ENCODE assay signal across 10 cellular contexts in genomic region chr12:1776139-1776975, GRCh38. TPM values are rescaled to one million over a fixed set of nuclear protein-coding genes. Genes with fewer than 3 reads are reported as not detected.
DNase-seq lines count a peak whose midpoint lies in the region; ATAC-seq, FAIRE-seq and TF ChIP-seq lines count a peak whose summit lies in the region.
"Had no signal": no experiment of that assay in that cellular context is flagged by ENCODE, and none has a peak within 500 bp of the region (broad histone marks: within the 10 kb centered on the region; RNA-seq: fewer than 3 reads in every experiment).

No MANE protein-coding gene starts in this region.

- no peak overlapping the region for H3K14ac ChIP-seq in H1 (ENCODE audit: insufficient read length)
- H3K14ac ChIP-seq in trophoblast cell (ENCODE audit: low read length), result no peak overlapping the region

- H3K23ac ChIP-seq in H1 (ENCODE audit: insufficient read length), result no peak overlapping the region
- H3K23ac ChIP-seq in trophoblast cell (ENCODE audit: low read length), result no peak overlapping the region

- H3K4me1 ChIP-seq in H1 (replicated peaks in 1 of 4; ENCODE audit: control insufficient read depth in 3 of 4, insufficient read depth in 4 of 4, low read length in 3 of 4), result peaks cover 0 to 5% (median 3%) of the 10 kb centered on the region in 4 experiments; a peak in 2 of 7 replicates
- H3K4me1 ChIP-seq in trophoblast cell (ENCODE audit: control insufficient read depth in 1 of 2, insufficient read depth in 2 of 2, low read length in 2 of 2), result peaks cover 3 to 13% of the 10 kb centered on the region in 2 experiments

- H4K5ac ChIP-seq in H1 (ENCODE audit: insufficient read length, low read depth, low read length), result no peak overlapping the region

- H3K79me1 ChIP-seq in H1 (ENCODE audit: low read depth, low read length), result peaks cover 2% of the 10 kb centered on the region; the same call in 1 of the 2 replicates
- peaks cover 5% of the 10 kb centered on the region for H3K79me1 ChIP-seq in trophoblast cell (ENCODE audit: low read length)

- H2BK15ac ChIP-seq in H1 (ENCODE audit: low read length), result no peak overlapping the region

- H4K12ac ChIP-seq in trophoblast cell (ENCODE audit: low read depth, low read length), result no peak overlapping the region

- H2BK12ac ChIP-seq in H1 (ENCODE audit: low read depth, low read length) (no peak overlapping the region), trophoblast cell (ENCODE audit: low read length) (peak overlapping the region; percentile 82)

- ATAC-seq in HG03571 (IDR thresholded peaks at IDR 0.05; ENCODE audit: unreplicated experiment), result no peak
- no peak for ATAC-seq in HG02763 (IDR thresholded peaks at IDR 0.05; ENCODE audit: unreplicated experiment)
- no peak for ATAC-seq in GM19455 (IDR thresholded peaks at IDR 0.05; ENCODE audit: unreplicated experiment)

- H3K27me3 ChIP-seq in H1 (replicated peaks in 1 of 4; ENCODE audit: control insufficient read depth in 3 of 4, extremely low read depth in 1 of 4, insufficient read depth in 3 of 4, low read length in 3 of 4) (no peaks in the 10 kb centered on the region), trophoblast cell (ENCODE audit: insufficient read depth, low read length) (no peaks in the 10 kb centered on the region)

- H4K8ac ChIP-seq in H1 (ENCODE audit: extremely low read depth, insufficient read depth, low read length), result no peak overlapping the region
- H4K8ac ChIP-seq in trophoblast cell (ENCODE audit: low read depth, low read length), result peak overlapping the region; percentile 47

- no peak overlapping the region for H4K91ac ChIP-seq in H1 (replicated peaks; ENCODE audit: insufficient read length, low read length)
- H4K91ac ChIP-seq in trophoblast cell (ENCODE audit: low read depth, low read length), result peak overlapping the region; percentile 80

- H2AFZ ChIP-seq in H1 (ENCODE audit: low read length) (no peak overlapping the region), trophoblast cell (ENCODE audit: insufficient read depth, low read length, poor library complexity) (no peak overlapping the region)

- peak; percentile 19 for FAIRE-seq in H1 (lab: Jason Lieb, UNC)
- FAIRE-seq: GM18507 had no signal

- H2BK20ac ChIP-seq in H1 (ENCODE audit: low read length), result no peak overlapping the region

- H3K9ac ChIP-seq in H1 (replicated peaks in 1 of 4; ENCODE audit: extremely low read depth in 1 of 4, low read depth in 3 of 4, low read length in 3 of 4), result no peak overlapping the region
- H3K9ac ChIP-seq in trophoblast cell (ENCODE audit: low read length), result no peak overlapping the region

- H3K4me3 ChIP-seq in H1 (ENCODE audit: extremely low read depth in 1 of 4, insufficient read depth in 2 of 4, low read depth in 3 of 4, low read length in 4 of 4) (no peak overlapping the region), trophoblast cell (ENCODE audit: low read depth, low read length) (no peak overlapping the region)
- H3K4me3 ChIP-seq: lung had no signal

- peaks cover 0 to 7% (median 5%) of the 10 kb centered on the region in 4 experiments; a peak in 5 of 8 replicates for H3K36me3 ChIP-seq in H1 (ENCODE audit: control insufficient read depth in 2 of 4, insufficient read depth in 4 of 4, low read length in 3 of 4)
- no peaks in the 10 kb centered on the region for H3K36me3 ChIP-seq in trophoblast cell (ENCODE audit: control insufficient read depth in 1 of 2, insufficient read depth in 2 of 2, low read length in 2 of 2)

- 83% methylated on average over 5 of the region's 5 CpGs; no CpG with 5 or more reads in 1 of the 2 experiments for WGBS in H1 (ENCODE audit: extremely low coverage in 1 of 2, insufficient coverage in 1 of 2, insufficient read length in 1 of 2, insufficient replicate concordance in 2 of 2, low coverage in 1 of 2, low lambda C conversion rate in 2 of 2, missing lambda C conversion rate in 1 of 2), 2 experiments
- no CpG with 5 or more reads among the region's 5 CpGs for WGBS in trophoblast cell (ENCODE audit: extremely low coverage, insufficient coverage, insufficient read length)

- TF ChIP-seq EP300 in H1 (IDR thresholded peaks at IDR 0.05; ENCODE audit: borderline replicate concordance in 1 of 2, low read depth in 2 of 2, low read length in 2 of 2), result no peak

- no peak overlapping the region for H3K56ac ChIP-seq in H1 (replicated peaks; ENCODE audit: insufficient read length, low read depth, low read length)

- H3K4me2 ChIP-seq in H1 (ENCODE audit: insufficient read depth in 1 of 2, low read depth in 2 of 2, low read length in 2 of 2), result no peak overlapping the region
- peak overlapping the region; percentile 6 for H3K4me2 ChIP-seq in trophoblast cell (ENCODE audit: low read length)

- H3K9me3 ChIP-seq in H1 (ENCODE audit: insufficient read depth in 2 of 2, low read depth in 1 of 2, low read length in 1 of 2), result no peaks in the 10 kb centered on the region
- H3K9me3 ChIP-seq in trophoblast cell (ENCODE audit: insufficient read depth, low read depth, low read length), result no peaks in the 10 kb centered on the region

- H3K23me2 ChIP-seq in H1 (ENCODE audit: low read depth, low read length), result no peaks in the 10 kb centered on the region; the same call in 1 of the 2 replicates

- no peak overlapping the region for H3K4ac ChIP-seq in H1 (replicated peaks; ENCODE audit: insufficient read length, low read depth, low read length)
- H3K4ac ChIP-seq in trophoblast cell (ENCODE audit: low read depth, low read length), result peak overlapping the region; percentile 83

- H3K27ac ChIP-seq in H1 (ENCODE audit: low read depth, low read length) (no peak overlapping the region), trophoblast cell (ENCODE audit: low read depth, low read length) (peak overlapping the region; percentile 71)

- POLR2A ChIA-PET in H1 (lab: Charles Lee; ENCODE audit: partially characterized antibody), result interaction anchor here (1.6 kb wide), 1 partner anchor 9 kb away, joined by 4 read pairs; no protein-coding TSS in a partner anchor

- TF ChIP-seq CTCF in H1 (IDR thresholded peaks at IDR 0.05; ENCODE audit: control extremely low read depth in 1 of 3, insufficient read depth in 1 of 3, low read depth in 1 of 3, low read length in 3 of 3), result no peak

- 0 out of 4 replicates have a peak, but pooled peaks cover 0 to 13% of the 10 kb centered on the region in 2 experiments for H3K79me2 ChIP-seq in H1 (ENCODE audit: control insufficient read depth in 1 of 2, insufficient read depth in 2 of 2, low read length in 2 of 2)
- no peaks in the 10 kb centered on the region for H3K79me2 ChIP-seq in trophoblast cell (ENCODE audit: control insufficient read depth, insufficient read depth, low read length, poor library complexity)

- no peak for TF ChIP-seq POLR2A in H1 (IDR thresholded peaks at IDR 0.05; ENCODE audit: control extremely low read depth in 1 of 2, low read depth in 2 of 2, low read length in 2 of 2)

- no peak overlapping the region for H2BK120ac ChIP-seq in H1 (replicated peaks; ENCODE audit: low read depth, low read length)
- peak overlapping the region; percentile 33 for H2BK120ac ChIP-seq in trophoblast cell (ENCODE audit: insufficient read depth, low read length, poor library complexity)

- CTCF ChIA-PET in H1 (lab: Charles Lee; ENCODE audit: partially characterized antibody), result interaction anchor here (0.9 to 2.0 kb wide), 7 partner anchors 12 to 164 kb away, joined by 3 to 5 read pairs (median 3); no protein-coding TSS in a partner anchor

- peaks cover 5 to 7% of the 10 kb centered on the region in 2 experiments for H4K20me1 ChIP-seq in H1 (replicated peaks in 1 of 2; ENCODE audit: control insufficient read depth in 1 of 2, insufficient read depth in 2 of 2, low read length in 2 of 2)

- H3K18ac ChIP-seq in H1 (ENCODE audit: extremely low read depth, low read length) (no peak overlapping the region), trophoblast cell (ENCODE audit: low read length) (peak overlapping the region; percentile 92)

- TF ChIP-seq RAD21 in H1 (IDR thresholded peaks at IDR 0.05 in 1 of 2, conservative IDR thresholded peaks at IDR 0.05 in 1 of 2; ENCODE audit: low read depth in 2 of 2, low read length in 2 of 2), result no peak

- no peak overlapping the region for H2BK5ac ChIP-seq in H1 (ENCODE audit: low read depth, low read length)
- peak overlapping the region; percentile 79 for H2BK5ac ChIP-seq in trophoblast cell (ENCODE audit: low read depth, low read length, poor library complexity)

- H2AK5ac ChIP-seq in H1 (ENCODE audit: low read depth, low read length) (no peak overlapping the region), trophoblast cell (ENCODE audit: low read length) (no peak overlapping the region)

- DNase-seq in GM04504 (ENCODE audit: low read depth) (peak; percentile 64), NCI-H446 treated with DMSO at 0.1 percent for 48 hours (lab: John Stamatoyannopoulos, UW) (peak; percentile 81), H1 (ENCODE audit: low read depth in 1 of 2, low spot score in 2 of 2) (no peak), trophoblast cell (peak; percentile 84 to 94), NCI-H2107 treated with DMSO at 0.1 percent for 48 hours (lab: John Stamatoyannopoulos, UW; ENCODE audit: unreplicated experiment) (no peak)

TF ChIP-seq in H1, 55 proteins besides CTCF, POLR2A, EP300 and RAD21 (continues in another document):
- TF ChIP-seq RNF2 (IDR thresholded peaks at IDR 0.05; ENCODE audit: borderline replicate concordance, low read depth, low read length, missing control alignments, poor library complexity, severe bottlenecking), result no peak

RNA-seq across cellular contexts. Expression of gene LRTM2, which starts 44.0 kb away (rescaled TPM):
- not detected in 2 replicates for total RNA-seq in H1 (2021; fragmentation: NEBNext Ultra II Directional; extraction: Animal tissue kit (Norgen Biotek cat#: 25700))
- 0.05 and 0.06 TPM in 2 replicates for polyA plus RNA-seq in H1 (2011; rRNA removed)
- 0.26 TPM for polyA plus RNA-seq in H1 (2011; cell fraction: cytosol; rRNA removed)
- 0.46 TPM for polyA plus RNA-seq in H1 (2011; cell fraction: nucleus; rRNA removed)
- 0.08 to 0.09 TPM in 2 of 4 replicates, not detected in the others for polyA plus RNA-seq in H1 (2012, experiment 1 of 2)
- not detected for polyA plus RNA-seq in H1 (2012, experiment 2 of 2)
- polyA plus RNA-seq in H1 (2013, experiment 1 of 2), result not detected
- 0.04 TPM for polyA plus RNA-seq in H1 (2013, experiment 2 of 2)
- polyA minus RNA-seq in H1 (2011; rRNA and poly(A)+ RNA removed), result not detected in 2 replicates
- not detected for polyA minus RNA-seq in H1 (2011; cell fraction: cytosol; rRNA and poly(A)+ RNA removed)
- 0.10 TPM for polyA minus RNA-seq in H1 (2011; cell fraction: nucleus; rRNA and poly(A)+ RNA removed)
- 0.04 and 0.07 TPM in 2 replicates for polyA plus RNA-seq in trophoblast cell (2013)
- total RNA-seq: lung had no signal

Comparison
In these comparisons a context has a peak if more than half of its experiments do, and no peak if none do; other contexts are left out.
1. DNase-seq: peak in GM04504 (single experiment), NCI-H446 treated with DMSO at 0.1 percent for 48 hours (single experiment) and trophoblast cell (2 of 2); none in H1 (0 of 2) and NCI-H2107 treated with DMSO at 0.1 percent for 48 hours (single experiment).